ENCODE assay signal across 19 cellular contexts in the genomic region with DNA sequence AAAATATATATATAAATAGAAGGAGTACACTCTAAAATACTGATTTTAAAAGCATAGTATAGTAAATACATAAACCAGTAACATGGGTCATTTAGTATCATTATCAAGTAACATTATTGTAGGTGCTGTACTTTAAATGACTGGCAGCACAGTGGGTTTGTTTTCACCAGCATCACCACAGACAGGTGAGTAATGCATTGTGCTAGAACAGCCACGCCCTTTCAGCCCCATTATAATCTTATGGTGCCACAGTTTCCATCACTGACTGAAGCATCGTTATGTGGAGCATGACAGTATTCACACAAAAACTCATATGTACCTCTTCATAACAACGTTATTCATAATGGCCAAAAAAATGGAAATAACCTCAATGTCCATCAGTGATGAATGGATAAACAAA.
DNase-seq lines count a peak whose midpoint lies in the region; ATAC-seq, FAIRE-seq and TF ChIP-seq lines count a peak whose summit lies in the region.
"Had no signal": no experiment of that assay in that cellular context is flagged by ENCODE, and none has a peak within 500 bp of the region (broad histone marks: within the 10 kb centered on the region; RNA-seq: fewer than 3 reads in every experiment).

No MANE protein-coding gene starts in this region.

- H3K9me3 ChIP-seq in RWPE2 (ENCODE audit: severe bottlenecking) = no peaks in the 10 kb centered on the region
- H3K9me3 ChIP-seq in keratinocyte (ENCODE audit: control insufficient read depth, low read depth, low read length) = no peaks in the 10 kb centered on the region
- H3K9me3 ChIP-seq: transverse colon had no signal

- H3K4me3 ChIP-seq in RWPE2 (ENCODE audit: severe bottlenecking) (no peak overlapping the region), keratinocyte (ENCODE audit: control insufficient read depth in 2 of 3, extremely low read depth in 1 of 3, insufficient read depth in 2 of 3, low read depth in 1 of 3, low read length in 3 of 3) (no peak overlapping the region), dorsolateral prefrontal cortex (no peak overlapping the region)
- H3K4me3 ChIP-seq: transverse colon had no signal

- H3K36me3 ChIP-seq in RWPE2 (ENCODE audit: low read depth) (peaks cover 34% of the 10 kb centered on the region), keratinocyte (ENCODE audit: control insufficient read depth in 2 of 2, extremely low read depth in 1 of 2, insufficient read depth in 2 of 2, low read length in 2 of 2) (peaks cover 0 to 8% of the 10 kb centered on the region in 2 experiments)
- H3K36me3 ChIP-seq: transverse colon had no signal

- no peaks in the 10 kb centered on the region for H3K9me3 Mint-ChIP-seq in activated CD4-positive, alpha-beta memory T cell treated with anti-CD3 and anti-CD28 coated beads for 36 hours
- H3K9me3 Mint-ChIP-seq: activated T-helper 1 cell treated with anti-CD3 and anti-CD28 coated beads, Interleukin-12 subunit alpha, Interleukin-12 subunit beta, Interleukin-2, Interleukin-4 antibody, amounts not matched to agents 30 ng/mL and 10 ng/mL and 1 ng/mL, durations not matched to agents 14 hours and 24 hours and 36 hours; mesothelial cell of epicardium; naive thymus-derived CD8-positive, alpha-beta T cell had no signal

- peak; percentile 14 for DNase-seq in activated CD4-positive, alpha-beta T cell treated with anti-CD3 and anti-CD28 coated beads for 48 hours
- no peak for DNase-seq in activated CD4-positive, alpha-beta T cell treated with anti-CD3 and anti-CD28 coated beads, Interleukin-2, amount 50 U/mL, for 1 hour
- DNase-seq in GM12891 (ENCODE audit: insufficient read length, low spot score) (no peak), RWPE2 (ENCODE audit: low spot score) (no peak), keratinocyte (ENCODE audit: low read depth, low spot score) (no peak), dorsolateral prefrontal cortex (no peak), midbrain (lab: John Stamatoyannopoulos, UW) (no peak)
- DNase-seq in activated CD4-positive, alpha-beta memory T cell treated with anti-CD3 and anti-CD28 coated beads for 36 hours = no peak
- DNase-seq: central memory CD4-positive, alpha-beta T cell; DMS153; left ventricle myocardium superior; naive thymus-derived CD8-positive, alpha-beta T cell; NCI-H1048; NCI-H187; NCI-H526; transverse colon had no signal

- H3K27ac ChIP-seq in RWPE2 (ENCODE audit: poor library complexity, severe bottlenecking) (peak overlapping the region; percentile 89), keratinocyte (ENCODE audit: control insufficient read depth, insufficient read depth, low read length) (peak overlapping the region; percentile 79), dorsolateral prefrontal cortex (peak overlapping the region in 1 of 59 donors; percentile 32)
- H3K27ac ChIP-seq: transverse colon had no signal

- peaks cover 26% of the 10 kb centered on the region for H3K4me1 ChIP-seq in RWPE2 (ENCODE audit: insufficient read depth, poor library complexity, severe bottlenecking)
- peaks cover 27% of the 10 kb centered on the region for H3K4me1 ChIP-seq in keratinocyte (ENCODE audit: control insufficient read depth, extremely low read depth, insufficient read depth, low read length)
- H3K4me1 ChIP-seq: transverse colon had no signal

- no peaks in the 10 kb centered on the region for H3K9me1 ChIP-seq in keratinocyte (ENCODE audit: control insufficient read depth, extremely low read depth, insufficient read depth, low read length)

- dilution Hi-C loops in keratinocyte (cut with MboI; ENCODE audit: extremely low pct_ligation_motif_present, low sequenced_read_pairs) = no loop called here

- H3K4me2 ChIP-seq in keratinocyte (ENCODE audit: control insufficient read depth, extremely low read depth, insufficient read depth, low read depth, low read length) = peak overlapping the region; percentile 17

- CTCF ChIA-PET in activated CD4-positive, alpha-beta memory T cell treated with anti-CD3 and anti-CD28 coated beads for 36 hours (lab: Charles Lee) = no interaction called here

- no peak overlapping the region for H3K27ac Mint-ChIP-seq in activated CD4-positive, alpha-beta memory T cell treated with anti-CD3 and anti-CD28 coated beads for 36 hours
- H3K27ac Mint-ChIP-seq: activated naive CD8-positive, alpha-beta T cell; activated T-helper 1 cell treated with anti-CD3 and anti-CD28 coated beads, Interleukin-12 subunit alpha, Interleukin-12 subunit beta, Interleukin-2, Interleukin-4 antibody, amounts not matched to agents 30 ng/mL and 10 ng/mL and 1 ng/mL, durations not matched to agents 14 hours and 24 hours and 36 hours; mesothelial cell of epicardium; naive thymus-derived CD8-positive, alpha-beta T cell had no signal

- H3K27me3 ChIP-seq in RWPE2 (ENCODE audit: insufficient read depth, poor library complexity, severe bottlenecking) (no peaks in the 10 kb centered on the region), keratinocyte (ENCODE audit: control insufficient read depth, extremely low read depth, insufficient read depth, low read length) (no peaks in the 10 kb centered on the region), dorsolateral prefrontal cortex (no peaks in the 10 kb centered on the region)
- H3K27me3 ChIP-seq: transverse colon had no signal

- H4K20me1 ChIP-seq in keratinocyte (ENCODE audit: control insufficient read depth, extremely low read depth, insufficient read depth, low read length) = no peaks in the 10 kb centered on the region

- peaks cover 2% of the 10 kb centered on the region for H3K4me1 Mint-ChIP-seq in activated CD4-positive, alpha-beta memory T cell treated with anti-CD3 and anti-CD28 coated beads for 36 hours (ENCODE audit: low read depth)
- H3K4me1 Mint-ChIP-seq: mesothelial cell of epicardium had no signal

- ATAC-seq in RWPE2 (ENCODE audit: low read depth) = 0 out of 3 replicates have a peak, but pooled peaks have one; percentile 42
- ATAC-seq: left ventricle myocardium superior; naive thymus-derived CD8-positive, alpha-beta T cell had no signal

- no peak overlapping the region for H2AFZ ChIP-seq in keratinocyte (ENCODE audit: control insufficient read depth, low read length)

- H3K36me3 Mint-ChIP-seq in activated CD4-positive, alpha-beta memory T cell treated with anti-CD3 and anti-CD28 coated beads for 36 hours = peaks cover 1% of the 10 kb centered on the region
- H3K36me3 Mint-ChIP-seq: mesothelial cell of epicardium had no signal

- H3K79me2 ChIP-seq in keratinocyte (ENCODE audit: control insufficient read depth, insufficient read depth, low read length) = peaks cover 12% of the 10 kb centered on the region

- no peak for TF ChIP-seq POLR2A in GM12891 (IDR thresholded peaks at IDR 0.05; ENCODE audit: low read depth, low read length)

- FAIRE-seq in GM12891 (lab: Jason Lieb, UNC) (peak; percentile 26), keratinocyte (lab: Jason Lieb, UNC) (peak; percentile 91)

- intact Hi-C loops in dorsolateral prefrontal cortex (cut with DNase I) = no loop called here
- intact Hi-C loops in activated CD4-positive, alpha-beta memory T cell treated with anti-CD3 and anti-CD28 coated beads for 36 hours (cut with micrococcal nuclease) = no loop called here

- H3K9ac ChIP-seq in keratinocyte (ENCODE audit: control insufficient read depth, extremely low read depth, insufficient read depth, low read length) = no peak overlapping the region

- no peaks in the 10 kb centered on the region for H3K27me3 Mint-ChIP-seq in activated CD4-positive, alpha-beta memory T cell treated with anti-CD3 and anti-CD28 coated beads for 36 hours
- H3K27me3 Mint-ChIP-seq: activated naive CD8-positive, alpha-beta T cell; naive thymus-derived CD8-positive, alpha-beta T cell had no signal

- no peak for TF ChIP-seq CTCF in RWPE2 (IDR thresholded peaks at IDR 0.05; ENCODE audit: poor library complexity, severe bottlenecking)
- no peak for TF ChIP-seq CTCF in keratinocyte (optimal IDR thresholded peaks at IDR 0.05 in 1 of 3, IDR thresholded peaks at IDR 0.05 in 1 of 3, conservative IDR thresholded peaks at IDR 0.05 in 1 of 3; ENCODE audit: extremely low read depth in 1 of 3, insufficient read depth in 2 of 3, low read length in 3 of 3)
- TF ChIP-seq CTCF in dorsolateral prefrontal cortex (IDR thresholded peaks at IDR 0.05 in 54 of 56, conservative IDR thresholded peaks at IDR 0.05 in 2 of 56; ENCODE audit: low read depth in 1 of 56, partially characterized antibody in 56 of 56) = no peak

- no peak overlapping the region for H3K4me3 Mint-ChIP-seq in activated CD4-positive, alpha-beta memory T cell treated with anti-CD3 and anti-CD28 coated beads for 36 hours
- H3K4me3 Mint-ChIP-seq: activated naive CD8-positive, alpha-beta T cell; activated T-helper 1 cell treated with anti-CD3 and anti-CD28 coated beads, Interleukin-12 subunit alpha, Interleukin-12 subunit beta, Interleukin-2, Interleukin-4 antibody, amounts not matched to agents 30 ng/mL and 10 ng/mL and 1 ng/mL, durations not matched to agents 14 hours and 24 hours and 36 hours; mesothelial cell of epicardium; naive thymus-derived CD8-positive, alpha-beta T cell had no signal

- POLR2A ChIA-PET in activated CD4-positive, alpha-beta memory T cell treated with anti-CD3 and anti-CD28 coated beads for 36 hours (lab: Charles Lee) = no interaction called here

TF ChIP-seq in GM12891, 5 proteins besides CTCF, POLR2A, EP300 and RAD21:
- TF ChIP-seq PAX5 (IDR thresholded peaks at IDR 0.05; ENCODE audit: insufficient read depth, low read length, severe bottlenecking) = no peak
- TF ChIP-seq POU2F2 (IDR thresholded peaks at IDR 0.05; ENCODE audit: low read depth, low read length) = no peak
- TF ChIP-seq SPI1 (IDR thresholded peaks at IDR 0.05; ENCODE audit: low read depth, low read length) = no peak
- TF ChIP-seq POLR2AphosphoS5 (IDR thresholded peaks at IDR 0.05; ENCODE audit: low read depth, low read length) = no peak
- TF ChIP-seq TAF1 (IDR thresholded peaks at IDR 0.05; ENCODE audit: low read depth, low read length) = no peak
TF ChIP-seq in GM12891: peak in this region for 0.
